4 cellular contexts compared by ENCODE assay signal in genomic region chr2:145592362-145592761, GRCh38.
TF ChIP-seq lines count a peak whose summit lies in the region.

No MANE protein-coding gene starts in this region.

TF ChIP-seq in SK-N-SH, 30 proteins besides CTCF, POLR2A, EP300 and RAD21 (continued from another document):
- no peak for TF ChIP-seq ZBTB33 (IDR thresholded peaks at IDR 0.05; ENCODE audit: borderline replicate concordance, low read depth)
- no peak for TF ChIP-seq YY1 (IDR thresholded peaks at IDR 0.05; ENCODE audit: low read depth)
- no peak for TF ChIP-seq POLR2AphosphoS5 (IDR thresholded peaks at IDR 0.05; ENCODE audit: low read depth, low read length)
- TF ChIP-seq MXI1 (IDR thresholded peaks at IDR 0.05; ENCODE audit: low read depth, low read length): no peak
- no peak for TF ChIP-seq FOXJ3 (CRISPR knock-in tag; IDR thresholded peaks at IDR 0.05)

TF ChIP-seq in SK-N-SH treated with all-trans-retinoic acid at 6 μM for 48 hours, 23 proteins besides CTCF, POLR2A, EP300 and RAD21 (continued from another document and continues in another):
- TF ChIP-seq CREB5 (CRISPR knock-in tag; IDR thresholded peaks at IDR 0.05; ENCODE audit: low read depth) (no peak), TOX (CRISPR knock-in tag; IDR thresholded peaks at IDR 0.05; ENCODE audit: borderline replicate concordance) (no peak), GLIS3 (CRISPR knock-in tag; IDR thresholded peaks at IDR 0.05) (no peak), ISL1 (CRISPR knock-in tag; IDR thresholded peaks at IDR 0.05) (no peak), ARNTL (CRISPR knock-in tag; IDR thresholded peaks at IDR 0.05; ENCODE audit: borderline replicate concordance, low read depth) (no peak), POU6F1 (CRISPR knock-in tag; IDR thresholded peaks at IDR 0.05; ENCODE audit: borderline replicate concordance, low read depth) (no peak), ZFP3 (CRISPR knock-in tag; IDR thresholded peaks at IDR 0.05) (no peak), ZC3H10 (CRISPR knock-in tag; IDR thresholded peaks at IDR 0.05) (no peak), PATZ1 (CRISPR knock-in tag; IDR thresholded peaks at IDR 0.05; ENCODE audit: borderline replicate concordance) (no peak)

TF ChIP-seq in GM12878, 131 proteins besides CTCF, POLR2A, EP300 and RAD21 (continued from another document):
- TF ChIP-seq USF2 (IDR thresholded peaks at IDR 0.05; ENCODE audit: borderline replicate concordance, low read depth, low read length): no peak
- TF ChIP-seq KAT2A (conservative IDR thresholded peaks at IDR 0.05; ENCODE audit: control insufficient read depth, low read depth, low read length): no peak
- no peak for TF ChIP-seq IKZF2 (IDR thresholded peaks at IDR 0.05)
- no peak for TF ChIP-seq KDM1A (IDR thresholded peaks at IDR 0.05; ENCODE audit: borderline replicate concordance)
- no peak for TF ChIP-seq CUX1 (IDR thresholded peaks at IDR 0.05; ENCODE audit: insufficient replicate concordance, low read depth, low read length)

TF ChIP-seq in HEK293T, 16 proteins besides CTCF, POLR2A, EP300 and RAD21 (continued from another document):
- TF ChIP-seq PKNOX1 (IDR thresholded peaks at IDR 0.05): no peak
- no peak for TF ChIP-seq FOXK2 (IDR thresholded peaks at IDR 0.05)
TF ChIP-seq in HEK293T: peak in this region for 0.
